In genomic region chr20:36128463-36129176, GRCh38 we compare ENCODE assay signal across 13 cellular contexts. TPM values are rescaled to one million over a fixed set of nuclear protein-coding genes. Genes with fewer than 3 reads are reported as not detected.
DNase-seq lines count a peak whose midpoint lies in the region; ATAC-seq, FAIRE-seq and TF ChIP-seq lines count a peak whose summit lies in the region.
"Had no signal": no experiment of that assay in that cellular context is flagged by ENCODE, and none has a peak within 500 bp of the region (broad histone marks: within the 10 kb centered on the region; RNA-seq: fewer than 3 reads in every experiment).

No MANE protein-coding gene starts in this region.

- DNase-seq in AG20443 (ENCODE audit: low spot score): peak; percentile 91
- DNase-seq in Karpas-422: peak; percentile 47
- DNase-seq in bronchial epithelial cell (ENCODE audit: low read depth): peak; percentile 41
- no peak for DNase-seq in neural progenitor cell (ENCODE audit: low spot score)
- DNase-seq in stimulated activated CD4-positive, alpha-beta T cell treated with anti-CD3 and anti-CD28 coated beads, Interleukin-2, amount 100 ng/mL, for 24 hours: no peak
- DNase-seq in H4 (ENCODE audit: low spot score): no peak
- no peak for DNase-seq in superior temporal gyrus (ENCODE audit: extremely low spot score)
- DNase-seq in left colon: no peak
- DNase-seq: activated T-cell treated with anti-CD3 and anti-CD28 coated beads, Interleukin-2, amount 50 U/mL, for 48 hours; midbrain; NCI-H2081; right cardiac atrium had no signal

- H3K36me3 Mint-ChIP-seq in neural progenitor cell: no peaks in the 10 kb centered on the region

- TF ChIP-seq CTCF in bronchial epithelial cell (IDR thresholded peaks at IDR 0.05; ENCODE audit: insufficient read depth, low read length, severe bottlenecking): no peak
- no peak for TF ChIP-seq CTCF in neural progenitor cell (IDR thresholded peaks at IDR 0.05)

- H3K9me3 Mint-ChIP-seq in neural progenitor cell: no peaks in the 10 kb centered on the region

- FAIRE-seq in bronchial epithelial cell (lab: Jason Lieb, UNC): no peak
- FAIRE-seq: D721Med had no signal

- peak overlapping the region; percentile 53 for H3K27ac ChIP-seq in Karpas-422 (ENCODE audit: low read length)
- no peak overlapping the region for H3K27ac ChIP-seq in neural progenitor cell

- H4K20me1 ChIP-seq in Karpas-422 (ENCODE audit: insufficient read depth, low read depth, low read length) (no peaks in the 10 kb centered on the region), neural progenitor cell (ENCODE audit: low read depth) (no peaks in the 10 kb centered on the region)

- peaks cover 6% of the 10 kb centered on the region for H3F3A ChIP-seq in neural progenitor cell (ENCODE audit: low read depth)

- ATAC-seq in left colon: no peak

- intact Hi-C loops in left colon (cut with DNase I, micrococcal nuclease): no loop called here

- peaks cover 3% of the 10 kb centered on the region for H3K27me3 Mint-ChIP-seq in neural progenitor cell (ENCODE audit: insufficient read depth, low read depth)

- H3K36me3 ChIP-seq in Karpas-422 (ENCODE audit: insufficient read depth, low read length) (no peaks in the 10 kb centered on the region), bronchial epithelial cell (ENCODE audit: control insufficient read depth, insufficient read depth, low read length) (no peaks in the 10 kb centered on the region), neural progenitor cell (no peaks in the 10 kb centered on the region)

- no peaks in the 10 kb centered on the region for H3K9me3 ChIP-seq in Karpas-422 (ENCODE audit: low read length)
- H3K9me3 ChIP-seq in neural progenitor cell (ENCODE audit: low read depth): no peaks in the 10 kb centered on the region

- H3K4me1 ChIP-seq in Karpas-422 (ENCODE audit: low read length) (peaks cover 67% of the 10 kb centered on the region), neural progenitor cell (peaks cover 15% of the 10 kb centered on the region)

- H3K9me2 ChIP-seq in Karpas-422 (replicated peaks; ENCODE audit: insufficient read depth, low read length): no peaks in the 10 kb centered on the region

- no peaks in the 10 kb centered on the region for H3K79me2 ChIP-seq in Karpas-422 (ENCODE audit: low read length)
- H3K79me2 ChIP-seq in neural progenitor cell (ENCODE audit: low read depth): no peaks in the 10 kb centered on the region

- H3K9ac ChIP-seq in Karpas-422 (ENCODE audit: low read length) (peak overlapping the region; percentile 38), neural progenitor cell (no peak overlapping the region)

- H3K27me3 ChIP-seq in Karpas-422 (ENCODE audit: low read length) (no peaks in the 10 kb centered on the region), bronchial epithelial cell (ENCODE audit: control insufficient read depth, insufficient read depth, low read length) (no peaks in the 10 kb centered on the region), neural progenitor cell (no peaks in the 10 kb centered on the region)

- H3K4me1 Mint-ChIP-seq in neural progenitor cell: peaks cover 37% of the 10 kb centered on the region

- H3K4me2 ChIP-seq in Karpas-422 (ENCODE audit: low read depth, low read length, poor library complexity, severe bottlenecking) (peak overlapping the region; percentile 45), neural progenitor cell (no peak overlapping the region)

- H2AFZ ChIP-seq in Karpas-422 (ENCODE audit: low read length) (peak overlapping the region; percentile 40; the same call in 1 of the 2 replicates), neural progenitor cell (replicated peaks) (no peak overlapping the region)

- H3K4me3 ChIP-seq in Karpas-422 (ENCODE audit: low read length) (no peak overlapping the region), bronchial epithelial cell (ENCODE audit: low read depth, low read length) (no peak overlapping the region), neural progenitor cell (no peak overlapping the region)

- no peak overlapping the region for H3K4me3 Mint-ChIP-seq in neural progenitor cell

- peak overlapping the region; percentile 59 for H3K27ac Mint-ChIP-seq in neural progenitor cell

RNA-seq across cellular contexts. Expression of gene EPB41L1, which starts 25.9 kb away (rescaled TPM):
- total RNA-seq in Karpas-422 (2014; rRNA removed; shearing (Covaris generic); ENCODE audit: low replicate concordance): 5.9 and 10.6 TPM in 2 replicates
- total RNA-seq in bronchial epithelial cell: 2.1 and 2.7 TPM in 2 replicates
- 32.7 and 35.8 TPM in 2 replicates for total RNA-seq in neural progenitor cell (ENCODE audit: low replicate concordance)
- 12.4 and 25.3 TPM in 2 replicates for total RNA-seq in H4 (2014; rRNA removed; shearing (Covaris generic))
- 10 to 100 TPM; 60.6 to 63.1 TPM for total RNA-seq in left colon

Comparison
In these comparisons a context has a peak if more than half of its experiments do, and no peak if none do; other contexts are left out.
1. DNase-seq: peak in AG20443 (single experiment), Karpas-422 (single experiment) and bronchial epithelial cell (single experiment); none in neural progenitor cell (single experiment), stimulated activated CD4-positive, alpha-beta T cell treated with anti-CD3 and anti-CD28 coated beads, Interleukin-2, amount 100 ng/mL, for 24 hours (0 of 2), H4 (single experiment), superior temporal gyrus (single experiment) and left colon (0 of 2).